Comparison of ENCODE assay signal across 12 cellular contexts in the genomic region with DNA sequence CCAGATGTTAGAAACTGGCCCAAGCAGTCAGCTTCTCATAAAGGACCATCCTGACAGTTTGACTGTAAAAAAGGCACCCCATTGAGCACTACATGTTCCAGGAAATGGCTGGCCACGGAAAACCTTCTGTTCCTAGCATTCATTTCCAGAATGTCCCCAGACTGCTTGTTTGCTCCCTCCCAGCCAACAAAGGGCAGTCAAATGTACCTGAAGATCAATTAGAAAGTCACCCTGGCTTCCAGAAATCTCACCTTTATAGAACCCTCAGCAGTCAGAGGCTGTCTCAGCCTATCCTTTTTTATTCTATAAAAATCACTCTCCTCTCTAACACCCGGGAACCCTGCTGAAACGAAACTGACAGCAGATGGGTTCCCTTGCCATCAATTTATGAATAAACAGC. TPM values are rescaled to one million over a fixed set of nuclear protein-coding genes. Genes with fewer than 3 reads are reported as not detected.
A peak's percentile ranks its signal among the peaks of the same experiment; 100 is the strongest.
DNase-seq lines count a peak whose midpoint lies in the region; ATAC-seq and TF ChIP-seq lines count a peak whose summit lies in the region.
"Had no signal": no experiment of that assay in that cellular context is flagged by ENCODE, and none has a peak within 500 bp of the region (broad histone marks: within the 10 kb centered on the region; RNA-seq: fewer than 3 reads in every experiment).

No MANE protein-coding gene starts in this region.

- no peaks in the 10 kb centered on the region for H3K9me2 ChIP-seq in SK-N-SH

- TF ChIP-seq EP300 in SK-N-SH (IDR thresholded peaks at IDR 0.05; ENCODE audit: borderline replicate concordance in 1 of 2, low read depth in 1 of 2, low read length in 1 of 2), result no peak

- H4K20me1 ChIP-seq in SK-N-SH (ENCODE audit: insufficient read depth), result no peaks in the 10 kb centered on the region

- peak overlapping the region; percentile 36; the same call in 1 of the 2 replicates for H3K4me2 ChIP-seq in SK-N-SH

- no peak overlapping the region for H3K9ac ChIP-seq in SK-N-SH

- H3K9me3 ChIP-seq in SK-N-SH (no peaks in the 10 kb centered on the region), WERI-Rb-1 (ENCODE audit: severe bottlenecking) (no peaks in the 10 kb centered on the region)
- H3K9me3 ChIP-seq: adrenal gland had no signal

- CTCF ChIA-PET in BJ (lab: Yijun Ruan, JAX) (no interaction called here), SK-N-SH (lab: Yijun Ruan, JAX) (no interaction called here)

- no peak for DNase-seq in BJ (ENCODE audit: low read depth)
- DNase-seq in SK-N-SH, result no peak
- DNase-seq in globus pallidus (ENCODE audit: low spot score), result peak; percentile 73
- DNase-seq in sciatic nerve (ENCODE audit: low spot score), result no peak
- no peak for DNase-seq in SW 1271 (lab: John Stamatoyannopoulos, UW)
- DNase-seq in WERI-Rb-1, result no peak
- no peak for DNase-seq in GM10266 (ENCODE audit: extremely low spot score)
- DNase-seq: activated CD4-positive, alpha-beta memory T cell treated with anti-CD3 and anti-CD28 coated beads for 36 hours; adrenal gland; COR-L47; NCI-H1694 treated with DMSO at 0.1 percent for 48 hours had no signal

- TF ChIP-seq CTCF in BJ (IDR thresholded peaks at IDR 0.05; ENCODE audit: insufficient read depth, low read depth, low read length) (no peak), SK-N-SH (IDR thresholded peaks at IDR 0.05) (no peak), WERI-Rb-1 (IDR thresholded peaks at IDR 0.05; ENCODE audit: low read depth, low read length) (no peak), GM10266 (IDR thresholded peaks at IDR 0.05; ENCODE audit: control insufficient read depth, insufficient read depth, low read depth, missing control alignments) (no peak)

- H3K27me3 ChIP-seq in BJ (ENCODE audit: control insufficient read depth, insufficient read depth, low read length) (peaks cover 2% of the 10 kb centered on the region; the same call in 1 of the 2 replicates), SK-N-SH (ENCODE audit: insufficient read depth) (no peaks in the 10 kb centered on the region), WERI-Rb-1 (ENCODE audit: insufficient read depth, low read depth, severe bottlenecking) (no peaks in the 10 kb centered on the region)
- H3K27me3 ChIP-seq: adrenal gland had no signal

- intact Hi-C loops in sciatic nerve (cut with DNase I), result no loop called here

- H2AFZ ChIP-seq in SK-N-SH (ENCODE audit: low read depth), result no peak overlapping the region; the same call in 1 of the 2 replicates

- H3F3A ChIP-seq in SK-N-SH (replicated peaks; ENCODE audit: insufficient read depth), result peaks cover 7% of the 10 kb centered on the region

- H3K27ac ChIP-seq in SK-N-SH (ENCODE audit: low read depth in 2 of 2, low read length in 1 of 2), result peak overlapping the region in 1 of 2 experiments; percentile 62; a peak in 1 of 4 replicates
- no peak overlapping the region for H3K27ac ChIP-seq in WERI-Rb-1

- H3K4me3 ChIP-seq in BJ (ENCODE audit: low read depth, low read length) (peak overlapping the region; percentile 20), SK-N-SH (ENCODE audit: low read depth in 2 of 2, low read length in 1 of 2) (peak overlapping the region in 1 of 2 experiments; percentile 24; a peak in 1 of 4 replicates), WERI-Rb-1 (ENCODE audit: low read depth, low read length) (no peak overlapping the region)
- H3K4me3 ChIP-seq: adrenal gland had no signal

- H3K79me2 ChIP-seq in SK-N-SH (ENCODE audit: insufficient read depth), result no peaks in the 10 kb centered on the region

- peaks cover 0 to 12% of the 10 kb centered on the region in 2 experiments; a peak in 3 of 4 replicates for H3K4me1 ChIP-seq in SK-N-SH (ENCODE audit: control insufficient read depth in 1 of 2, insufficient read depth in 2 of 2, low read depth in 1 of 2, low read length in 1 of 2)

- H3K36me3 ChIP-seq in BJ (ENCODE audit: control insufficient read depth, insufficient read depth, low read length) (no peaks in the 10 kb centered on the region; the same call in 1 of the 2 replicates), SK-N-SH (replicated peaks in 1 of 2; ENCODE audit: control insufficient read depth in 1 of 2, insufficient read depth in 2 of 2, low read length in 1 of 2) (no peaks in the 10 kb centered on the region), WERI-Rb-1 (no peaks in the 10 kb centered on the region)
- H3K36me3 ChIP-seq: adrenal gland had no signal

- POLR2A ChIA-PET in BJ (lab: Charles Lee), result no interaction called here
- POLR2A ChIA-PET in SK-N-SH (lab: Yijun Ruan, JAX), result no interaction called here

- ATAC-seq in sciatic nerve (peak; percentile 5), HG03565 (IDR thresholded peaks at IDR 0.05; ENCODE audit: unreplicated experiment) (no peak)

- TF ChIP-seq RAD21 in SK-N-SH (IDR thresholded peaks at IDR 0.05; ENCODE audit: low read length), result no peak

- 27% methylated on average over 3 of the region's 3 CpGs for WGBS in SK-N-SH (ENCODE audit: low lambda C conversion rate)

TF ChIP-seq in SK-N-SH, 30 proteins besides CTCF, POLR2A, EP300 and RAD21:
- no peak for TF ChIP-seq ELF1 (IDR thresholded peaks at IDR 0.05)
- TF ChIP-seq RFX5 (IDR thresholded peaks at IDR 0.05; ENCODE audit: low read length), result no peak
- no peak for TF ChIP-seq RCOR1 (IDR thresholded peaks at IDR 0.05; ENCODE audit: low read length)

RNA-seq across cellular contexts. Expression of gene SAMMSON, which starts 0.8 kb away (rescaled TPM):
- polyA plus RNA-seq in BJ (2011; rRNA removed), result not detected in 2 replicates
- polyA minus RNA-seq in BJ (2011; rRNA and poly(A)+ RNA removed), result 0.38 TPM in 1 of 2 replicates, not detected in the other
- not detected in 2 replicates for polyA plus RNA-seq in SK-N-SH (2012; rRNA removed)
- not detected in 2 replicates for polyA plus RNA-seq in SK-N-SH (2012; cell fraction: cytosol; rRNA removed)
- polyA plus RNA-seq in SK-N-SH (2012; cell fraction: nucleus; rRNA removed), result not detected in 2 replicates
- total RNA-seq in sciatic nerve, result 3.4 TPM
- total RNA-seq: activated CD4-positive, alpha-beta memory T cell treated with anti-CD3 and anti-CD28 coated beads for 36 hours; adrenal gland had no signal
- polyA plus RNA-seq: adrenal gland had no signal
